Comparison of ENCODE assay signal across 8 cellular contexts in the genomic region with DNA sequence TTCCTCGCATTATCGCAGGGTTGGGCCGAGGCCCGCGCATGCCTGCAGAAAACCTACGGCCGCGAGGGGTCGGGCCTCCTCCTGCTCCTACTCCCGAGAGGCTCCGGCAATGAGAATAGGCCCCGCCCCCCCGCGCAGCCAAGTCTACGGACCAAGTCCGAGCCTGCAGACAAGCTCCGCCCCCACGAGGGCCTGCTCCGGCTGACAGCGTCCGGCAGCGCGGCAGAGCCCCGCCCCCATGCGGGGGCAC. TPM values are rescaled to one million over a fixed set of nuclear protein-coding genes. Genes with fewer than 3 reads are reported as not detected.
DNase-seq lines count a peak whose midpoint lies in the region; ATAC-seq lines count a peak whose summit lies in the region.

No MANE protein-coding gene starts in this region.

- DNase-seq in NCI-H345 treated with DMSO at 0.1 percent for 48 hours (lab: John Stamatoyannopoulos, UW; ENCODE audit: unreplicated experiment) = peak; percentile 97
- peak; percentile 100 for DNase-seq in activated CD4-positive, alpha-beta T cell treated with anti-CD3 and anti-CD28 coated beads for 24 hours (ENCODE audit: low read depth in 2 of 2)
- peak; percentile 99 for DNase-seq in cerebellum (ENCODE audit: low spot score)
- peak; percentile 100 for DNase-seq in islet precursor cell
- DNase-seq in stimulated activated CD4-positive, alpha-beta T cell treated with anti-CD3 and anti-CD28 coated beads, Interleukin-15, amount 100 ng/mL, for 1 hour (ENCODE audit: low read depth in 1 of 2, low spot score in 1 of 2) = peak; percentile 100

- ATAC-seq in GM18498 (IDR thresholded peaks at IDR 0.05; ENCODE audit: unreplicated experiment) (peak; percentile 80), HG03139 (IDR thresholded peaks at IDR 0.05; ENCODE audit: unreplicated experiment) (peak; percentile 65), GM18907 (IDR thresholded peaks at IDR 0.05; ENCODE audit: unreplicated experiment) (no peak)

RNA-seq across cellular contexts. Expression of a gene that starts 3.1 kb away (rescaled TPM):
- 0.82 TPM for total RNA-seq in cerebellum

RNA-seq across cellular contexts. Expression of a gene that starts 5.6 kb away (rescaled TPM):
- 21.3 TPM for total RNA-seq in cerebellum

RNA-seq across cellular contexts. Expression of a gene that starts 11.5 kb away (rescaled TPM):
- total RNA-seq in cerebellum = 0.54 TPM

RNA-seq across cellular contexts. Expression of a gene that starts 17.4 kb away (rescaled TPM):
- total RNA-seq in cerebellum = 36.8 TPM

RNA-seq across cellular contexts. Expression of a gene that starts 19.7 kb away (rescaled TPM):
- total RNA-seq in cerebellum = 16.6 TPM
